12 cellular contexts compared by ENCODE assay signal in genomic region chr4:123892997-123893745, GRCh38.
DNase-seq lines count a peak whose midpoint lies in the region; ATAC-seq and TF ChIP-seq lines count a peak whose summit lies in the region.
"Had no signal": no experiment of that assay in that cellular context is flagged by ENCODE, and none has a peak within 500 bp of the region (broad histone marks: within the 10 kb centered on the region; RNA-seq: fewer than 3 reads in every experiment).

No MANE protein-coding gene starts in this region.

- intact Hi-C loops in gastrocnemius medialis (cut with DNase I; ENCODE audit: low total_unique reads), result loop anchor here (2.0 to 10.0 kb wide), 3 partner anchors 60 to 488 kb away; no protein-coding TSS in a partner anchor

- H4K20me1 ChIP-seq in hepatocyte (ENCODE audit: insufficient read depth, poor library complexity, severe bottlenecking), result no peaks in the 10 kb centered on the region

- in situ Hi-C loops in gastrocnemius medialis (cut with MboI; ENCODE audit: low sequenced_read_pairs in 4 of 4), result no loop called here

- H3K4me3 ChIP-seq in hepatocyte (no peak overlapping the region), gastrocnemius medialis (peak overlapping the region in 1 of 4 donors; percentile 7)
- H3K4me3 ChIP-seq: GM12878, prostate gland had no signal

- H2AFZ ChIP-seq in hepatocyte, result no peak overlapping the region

- H3K36me3 ChIP-seq in hepatocyte (replicated peaks; ENCODE audit: insufficient read depth, low read depth), result no peaks in the 10 kb centered on the region
- H3K36me3 ChIP-seq in gastrocnemius medialis, result no peaks in the 10 kb centered on the region
- H3K36me3 ChIP-seq: prostate gland had no signal

- ATAC-seq in gastrocnemius medialis, result peak; percentile 31 to 61
- ATAC-seq: GM12878 had no signal

- H3K4me1 ChIP-seq in hepatocyte (ENCODE audit: insufficient read depth) (peaks cover 12% of the 10 kb centered on the region), gastrocnemius medialis (peaks cover 49 to 56% of the 10 kb centered on the region in 2 donors)
- H3K4me1 ChIP-seq: prostate gland had no signal

- TF ChIP-seq CTCF in hepatocyte (IDR thresholded peaks at IDR 0.05; ENCODE audit: poor library complexity), result no peak
- TF ChIP-seq CTCF in gastrocnemius medialis (IDR thresholded peaks at IDR 0.05 in 4 of 5, conservative IDR thresholded peaks at IDR 0.05 in 1 of 5), result no peak

- DNase-seq in HuH-7 (ENCODE audit: low spot score), result peak; percentile 12
- DNase-seq in amniotic epithelial cell (ENCODE audit: low read depth), result peak; percentile 97
- no peak for DNase-seq in hepatocyte (ENCODE audit: low spot score)
- DNase-seq in gastrocnemius medialis, result peak in 1 of 2 donors; percentile 16
- no peak for DNase-seq in DMS79 treated with DMSO at 0.1 percent for 48 hours (lab: John Stamatoyannopoulos, UW)
- DNase-seq in activated T-cell treated with anti-CD3 and anti-CD28 coated beads, Interleukin-2, amount 50 U/mL, for 48 hours, result no peak
- DNase-seq in retina, result no peak
- no peak for DNase-seq in SW480 (ENCODE audit: low spot score)
- DNase-seq: activated naive CD8-positive, alpha-beta T cell treated with anti-CD3 and anti-CD28 coated beads, Interleukin-2, amount 10 ng/mL, durations not matched to agents 7 days and 5 days; NK-92 treated with Interleukin-12 subunit alpha and Interleukin-12 subunit beta, amount 100 ng/mL, for 24 hours had no signal

- H3K9me3 ChIP-seq in hepatocyte (ENCODE audit: low read depth), result no peaks in the 10 kb centered on the region
- H3K9me3 ChIP-seq in gastrocnemius medialis, result no peaks in the 10 kb centered on the region
- H3K9me3 ChIP-seq: prostate gland had no signal

- H3K27me3 ChIP-seq in hepatocyte (no peaks in the 10 kb centered on the region), gastrocnemius medialis (no peaks in the 10 kb centered on the region)

- H3K27ac ChIP-seq in hepatocyte (peak overlapping the region; percentile 50), gastrocnemius medialis (peak overlapping the region; percentile 55 to 73 (median 63))
- H3K27ac ChIP-seq: prostate gland had no signal

- H3K79me2 ChIP-seq in hepatocyte, result no peaks in the 10 kb centered on the region

- no peaks in the 10 kb centered on the region for H3K9me2 ChIP-seq in hepatocyte (replicated peaks; ENCODE audit: insufficient read depth)

- WGBS in hepatocyte (ENCODE audit: low lambda C conversion rate, missing lambda C conversion rate), result 42% methylated on average over 9 of the region's 9 CpGs

- peak overlapping the region; percentile 37 for H3K4me2 ChIP-seq in hepatocyte

- TF ChIP-seq POLR2A in gastrocnemius medialis (IDR thresholded peaks at IDR 0.05), result no peak

Comparison
In these comparisons a context has a peak if more than half of its experiments do, and no peak if none do; other contexts are left out.
1. DNase-seq: peak in HuH-7 (single experiment) and amniotic epithelial cell (single experiment); none in hepatocyte (single experiment), DMS79 treated with DMSO at 0.1 percent for 48 hours (single experiment), activated T-cell treated with anti-CD3 and anti-CD28 coated beads, Interleukin-2, amount 50 U/mL, for 48 hours (0 of 2), retina (single experiment) and SW480 (single experiment).